ENCODE assay signal across 14 cellular contexts in genomic region chr11:134574425-134574824, GRCh38.
"Had no signal": no experiment of that assay in that cellular context is flagged by ENCODE, and none has a peak within 500 bp of the region (broad histone marks: within the 10 kb centered on the region; RNA-seq: fewer than 3 reads in every experiment).

No MANE protein-coding gene starts in this region.

- DNase-seq: activated CD4-positive, alpha-beta T cell treated with anti-CD3 and anti-CD28 coated beads, Interleukin-2, amount 50 U/mL, for 48 hours; activated naive CD4-positive, alpha-beta T cell treated with anti-CD3 and anti-CD28 coated beads, Interleukin-2, amount 50 U/mL, for 16 hours; activated T-cell treated with anti-CD3 and anti-CD28 coated beads, Interleukin-2, amount 50 U/mL, for 24 hours; cerebellar nuclear complex; effector memory CD4-positive, alpha-beta T cell; left colon; midbrain; nephron progenitor cell; right cardiac atrium; stimulated activated CD4-positive, alpha-beta T cell treated with anti-CD3 and anti-CD28 coated beads, Interleukin-15, amount 100 ng/mL, for 24 hours; stimulated activated CD4-positive, alpha-beta T cell treated with anti-CD3 and anti-CD28 coated beads, Interleukin-2, amount 100 ng/mL, for 48 hours; stimulated activated naive CD8-positive, alpha-beta T cell treated with anti-CD3 and anti-CD28 coated beads, Interleukin-15, amount 100 ng/mL, for 72 hours; T-helper 2 cell; trophoblast cell had no signal

- ATAC-seq: left colon; right cardiac atrium; stimulated activated naive CD8-positive, alpha-beta T cell treated with anti-CD3 and anti-CD28 coated beads, Interleukin-15, amount 100 ng/mL, for 72 hours had no signal
